ENCODE assay signal across 18 cellular contexts in the genomic region with DNA sequence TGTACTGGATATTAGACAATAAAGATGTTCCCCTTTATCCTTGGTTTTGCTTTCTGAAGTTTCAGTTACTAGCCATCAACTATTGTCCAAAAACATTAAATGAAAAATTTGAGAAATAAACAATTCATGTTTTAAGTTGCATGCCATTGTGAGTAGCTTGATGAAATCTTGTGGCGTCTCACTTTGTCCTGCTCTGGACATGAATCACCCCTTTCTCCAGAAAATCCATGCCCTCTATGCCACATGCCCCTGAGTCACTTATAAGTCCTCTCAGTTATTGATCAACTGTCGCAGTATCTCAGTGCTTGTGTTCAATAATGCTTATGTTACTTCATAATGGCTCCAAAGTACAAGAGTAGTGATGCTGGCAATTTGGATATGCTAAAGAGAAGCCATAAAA.
"Had no signal": no experiment of that assay in that cellular context is flagged by ENCODE, and none has a peak within 500 bp of the region (broad histone marks: within the 10 kb centered on the region; RNA-seq: fewer than 3 reads in every experiment).

No MANE protein-coding gene starts in this region.

- H3K9me3 ChIP-seq: tibial artery, uterus had no signal

- H3K4me1 ChIP-seq: tibial artery, uterus had no signal

- H3K36me3 ChIP-seq: cardiac muscle cell, tibial artery, uterus had no signal

- H3K27me3 ChIP-seq: cardiac muscle cell, tibial artery, uterus had no signal

- DNase-seq: activated B cell treated with CpG ODN at 0.5 μM for 24 hours; activated CD4-positive, alpha-beta T cell treated with anti-CD3 and anti-CD28 coated beads, Interleukin-2, amount 50 U/mL, for 1 hour; activated naive CD4-positive, alpha-beta T cell; activated naive CD8-positive, alpha-beta T cell treated with anti-CD3 and anti-CD28 coated beads, Interleukin-2, amount 50 U/mL, for 24 hours; activated T-cell treated with anti-CD3 and anti-CD28 coated beads for 4 hours; dorsolateral prefrontal cortex; endodermal cell; hypothalamus; kidney glomerular epithelial cell; left ventricle myocardium superior; naive thymus-derived CD8-positive, alpha-beta T cell; retina; stimulated activated CD4-positive, alpha-beta T cell treated with anti-CD3 and anti-CD28 coated beads, Interleukin-15, amount 100 ng/mL, for 24 hours; stimulated activated CD4-positive, alpha-beta T cell treated with anti-CD3 and anti-CD28 coated beads, Interleukin-4, amount 100 ng/mL, for 1 hour; stimulated activated naive B cell treated with anti-CD40 and anti-IgM and Interleukin-4, amounts not matched to agents 10 μg/mL and 1 μg/mL and 100 μg/mL, for 72 hours; tibial artery; uterus had no signal

- H3K27ac ChIP-seq: cardiac muscle cell, dorsolateral prefrontal cortex, tibial artery, uterus had no signal

- ATAC-seq: activated naive CD8-positive, alpha-beta T cell treated with anti-CD3 and anti-CD28 coated beads, Interleukin-2, amount 50 U/mL, for 24 hours; left ventricle myocardium superior; naive thymus-derived CD8-positive, alpha-beta T cell; stimulated activated naive B cell treated with anti-CD40 and anti-IgM and Interleukin-4, amounts not matched to agents 10 μg/mL and 1 μg/mL and 100 μg/mL, for 72 hours had no signal

- H3K4me3 ChIP-seq: cardiac muscle cell, dorsolateral prefrontal cortex, tibial artery, uterus had no signal
